In the genomic region with DNA sequence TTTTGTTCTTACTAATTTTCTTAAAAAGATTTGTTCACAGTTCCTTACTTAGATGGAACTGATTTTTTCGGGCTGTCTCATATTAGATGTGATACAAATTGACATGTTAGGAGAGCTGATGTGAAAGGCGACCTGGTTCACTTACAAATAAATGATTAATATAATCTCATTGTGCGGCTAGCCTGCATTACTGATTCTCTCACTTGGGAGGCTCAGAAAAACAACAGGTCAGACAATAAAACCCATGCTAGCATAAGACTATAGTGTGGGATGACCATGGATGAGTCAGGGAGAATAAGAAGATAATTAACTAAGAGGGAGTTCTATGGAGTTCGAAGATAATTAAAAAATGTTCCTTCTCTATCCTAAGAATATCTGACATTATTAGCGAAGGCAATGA, we compare ENCODE assay signal across 27 cellular contexts. TPM values are rescaled to one million over a fixed set of nuclear protein-coding genes. Genes with fewer than 3 reads are reported as not detected.
"Had no signal": no experiment of that assay in that cellular context is flagged by ENCODE, and none has a peak within 500 bp of the region (broad histone marks: within the 10 kb centered on the region; RNA-seq: fewer than 3 reads in every experiment).

No MANE protein-coding gene starts in this region.

- DNase-seq: dorsolateral prefrontal cortex; effector CD4-positive, alpha-beta T cell; foreskin keratinocyte; hypothalamus; immature natural killer cell; islet precursor cell; left cardiac atrium; left lung; midbrain; naive thymus-derived CD4-positive, alpha-beta T cell; nephron progenitor cell; nucleus accumbens; right cardiac atrium; sigmoid colon; stimulated activated CD4-positive, alpha-beta T cell treated with anti-CD3 and anti-CD28 coated beads, Interleukin-2, amount 100 ng/mL, for 24 hours; stimulated activated CD4-positive, alpha-beta T cell treated with anti-CD3 and anti-CD28 coated beads, Interleukin-4, amount 100 ng/mL, for 24 hours; stimulated activated naive CD8-positive, alpha-beta T cell treated with anti-CD3 and anti-CD28 coated beads, Interleukin-15, Interleukin-2, amounts not matched to agents 100 U/mL and 50 U/mL, for 24 hours; substantia nigra; testis; tibial artery had no signal

- H3K36me3 ChIP-seq: esophagus muscularis mucosa, gastroesophageal sphincter, left lung, prostate gland, sigmoid colon, tibial artery had no signal

- H3K9me3 ChIP-seq: esophagus muscularis mucosa, gastroesophageal sphincter, left lung, prostate gland, sigmoid colon, testis, tibial artery had no signal

- ATAC-seq: foreskin keratinocyte; gastroesophageal sphincter; left cardiac atrium; left lung; naive thymus-derived CD4-positive, alpha-beta T cell; right cardiac atrium; stimulated activated effector memory CD8-positive, alpha-beta T cell treated with anti-CD3 and anti-CD28 coated beads, Interleukin-12 subunit alpha, Interleukin-12 subunit beta, amount 100 ng/mL, for 72 hours; stimulated activated naive CD8-positive, alpha-beta T cell treated with anti-CD3 and anti-CD28 coated beads, Interleukin-15, Interleukin-2, amounts not matched to agents 100 U/mL and 50 U/mL, for 24 hours had no signal

- FAIRE-seq: colon had no signal

- H3K27ac ChIP-seq: dorsolateral prefrontal cortex, epithelial cell of prostate, esophagus muscularis mucosa, foreskin keratinocyte, gastroesophageal sphincter, left lung, prostate gland, sigmoid colon, testis, tibial artery had no signal

- H3K4me1 ChIP-seq: esophagus muscularis mucosa, gastroesophageal sphincter, left lung, prostate gland, sigmoid colon, tibial artery had no signal

- H3K27me3 ChIP-seq: esophagus muscularis mucosa, foreskin keratinocyte, gastroesophageal sphincter, sigmoid colon, testis, tibial artery had no signal

- H3K4me3 ChIP-seq: dorsolateral prefrontal cortex, esophagus muscularis mucosa, gastroesophageal sphincter, left lung, prostate gland, sigmoid colon, testis, tibial artery had no signal

RNA-seq across cellular contexts. Expression of gene RTL9, which starts 40.8 kb away (rescaled TPM):
- total RNA-seq: lung microvascular endothelial cell; naive thymus-derived CD4-positive, alpha-beta T cell had no signal
- polyA plus RNA-seq: immature natural killer cell; naive thymus-derived CD4-positive, alpha-beta T cell had no signal
